ENCODE assay signal across 21 cellular contexts in genomic region chr13:112245959-112246358, GRCh38.
"Had no signal": no experiment of that assay in that cellular context is flagged by ENCODE, and none has a peak within 500 bp of the region (broad histone marks: within the 10 kb centered on the region; RNA-seq: fewer than 3 reads in every experiment).

No MANE protein-coding gene starts in this region.

- H3K36me3 ChIP-seq: cardiac muscle cell, prostate gland, tibial nerve had no signal

- H3K27me3 ChIP-seq: body of pancreas, cardiac muscle cell, tibial nerve had no signal

- H3K4me3 ChIP-seq: body of pancreas, cardiac muscle cell, prostate gland, tibial nerve had no signal

- H3K9me3 ChIP-seq: body of pancreas, prostate gland had no signal

- DNase-seq: activated CD4-positive, alpha-beta T cell treated with anti-CD3 and anti-CD28 coated beads, Interleukin-2, amount 50 U/mL, for 4 hours; activated effector memory CD4-positive, alpha-beta T cell treated with anti-CD3 and anti-CD28 coated beads, Interleukin-2, amount 50 U/mL, for 16 hours; activated naive CD4-positive, alpha-beta T cell treated with anti-CD3 and anti-CD28 coated beads, Interleukin-2, amount 10 ng/mL, durations not matched to agents 7 days and 5 days; activated T-cell treated with anti-CD3 and anti-CD28 coated beads for 4 hours; anterior cingulate cortex; body of pancreas; effector memory CD8-positive, alpha-beta T cell; glutamatergic neuron; hypothalamus; left cardiac atrium; mesenchymal stem cell; naive B cell; stimulated activated CD4-positive, alpha-beta T cell treated with anti-CD3 and anti-CD28 coated beads, Interleukin-1b, Interleukin-23, amount 100 ng/mL, for 48 hours; stimulated activated naive CD8-positive, alpha-beta T cell treated with anti-CD3 and anti-CD28 coated beads, Interleukin-15, amount 100 ng/mL, for 72 hours; T-helper 9 cell had no signal

- ATAC-seq: body of pancreas; effector memory CD8-positive, alpha-beta T cell; esophagus mucosa; left cardiac atrium; stimulated activated effector memory CD8-positive, alpha-beta T cell treated with anti-CD3 and anti-CD28 coated beads, Interleukin-12 subunit alpha, Interleukin-12 subunit beta, amount 100 ng/mL, for 72 hours; stimulated activated naive CD8-positive, alpha-beta T cell treated with anti-CD3 and anti-CD28 coated beads, Interleukin-15, amount 100 ng/mL, for 72 hours; WTC11 had no signal

- H3K4me1 ChIP-seq: body of pancreas, prostate gland, tibial nerve had no signal

- H3K27ac ChIP-seq: body of pancreas, cardiac muscle cell, prostate gland, tibial nerve had no signal
